Comparison of ENCODE assay signal across 20 cellular contexts in the genomic region with DNA sequence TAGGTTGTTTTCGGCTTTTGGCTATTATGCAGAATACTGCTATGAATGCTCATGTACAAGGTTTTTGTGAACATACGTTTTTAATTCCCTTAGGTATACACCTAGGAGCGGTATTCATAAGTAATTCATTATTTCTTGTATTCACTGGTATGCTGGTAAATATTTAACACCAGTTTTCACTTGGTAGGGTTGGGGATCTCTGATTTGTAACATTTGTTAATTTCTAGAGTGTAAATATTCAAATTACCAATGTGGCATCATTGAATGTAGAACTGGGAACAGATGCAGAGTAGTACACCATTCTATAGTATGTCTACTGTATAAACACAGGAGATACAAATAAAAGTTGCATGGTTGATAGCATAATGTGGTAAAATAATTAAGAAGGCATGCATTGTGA.
"Had no signal": no experiment of that assay in that cellular context is flagged by ENCODE, and none has a peak within 500 bp of the region (broad histone marks: within the 10 kb centered on the region; RNA-seq: fewer than 3 reads in every experiment).

No MANE protein-coding gene starts in this region.

- H3K4me3 Mint-ChIP-seq: activated CD4-positive, alpha-beta memory T cell treated with anti-CD3 and anti-CD28 coated beads, Interleukin-2, amount 10 ng/mL, durations not matched to agents 7 days and 5 days; activated CD4-positive, alpha-beta T cell treated with anti-CD3 and anti-CD28 coated beads, Interleukin-2, amount 10 ng/mL, durations not matched to agents 24 days and 14 days; activated naive CD8-positive, alpha-beta T cell treated with anti-CD3 and anti-CD28 coated beads, Interleukin-2, amount 50 U/mL, for 24 hours; activated T-helper 1 cell treated with anti-CD3 and anti-CD28 coated beads, Interleukin-12 subunit alpha, Interleukin-12 subunit beta, Interleukin-2, Interleukin-4 antibody, amounts not matched to agents 30 ng/mL and 10 ng/mL and 1 ng/mL, durations not matched to agents 14 hours and 24 hours and 36 hours; stimulated activated naive CD8-positive, alpha-beta T cell treated with anti-CD3 and anti-CD28 coated beads, Interleukin-15, amount 100 ng/mL, for 72 hours had no signal

- ATAC-seq: activated CD4-positive, CD25-positive, alpha-beta regulatory T cell treated with anti-CD3 and anti-CD28 coated beads, Interleukin-2, amount 50 U/mL, for 24 hours; activated naive CD8-positive, alpha-beta T cell treated with anti-CD3 and anti-CD28 coated beads, Interleukin-2, amount 50 U/mL, for 24 hours; gastrocnemius medialis; left ventricle myocardium superior; right lobe of liver; stimulated activated naive CD8-positive, alpha-beta T cell treated with anti-CD3 and anti-CD28 coated beads, Interleukin-15, amount 100 ng/mL, for 72 hours had no signal

- H3K4me1 Mint-ChIP-seq: activated CD4-positive, alpha-beta memory T cell treated with anti-CD3 and anti-CD28 coated beads, Interleukin-2, amount 10 ng/mL, durations not matched to agents 7 days and 5 days; activated CD4-positive, alpha-beta T cell treated with anti-CD3 and anti-CD28 coated beads, Interleukin-2, amount 10 ng/mL, durations not matched to agents 24 days and 14 days; activated naive CD8-positive, alpha-beta T cell treated with anti-CD3 and anti-CD28 coated beads, Interleukin-2, amount 50 U/mL, for 24 hours; stimulated activated naive CD8-positive, alpha-beta T cell treated with anti-CD3 and anti-CD28 coated beads, Interleukin-15, amount 100 ng/mL, for 72 hours had no signal

- H3K9me3 Mint-ChIP-seq: activated CD4-positive, alpha-beta memory T cell treated with anti-CD3 and anti-CD28 coated beads, Interleukin-2, amount 10 ng/mL, durations not matched to agents 7 days and 5 days; activated CD4-positive, alpha-beta T cell treated with anti-CD3 and anti-CD28 coated beads, Interleukin-2, amount 10 ng/mL, durations not matched to agents 24 days and 14 days; activated naive CD8-positive, alpha-beta T cell treated with anti-CD3 and anti-CD28 coated beads, Interleukin-2, amount 50 U/mL, for 24 hours; activated T-helper 1 cell treated with anti-CD3 and anti-CD28 coated beads, Interleukin-12 subunit alpha, Interleukin-12 subunit beta, Interleukin-2, Interleukin-4 antibody, amounts not matched to agents 30 ng/mL and 10 ng/mL and 1 ng/mL, durations not matched to agents 14 hours and 24 hours and 36 hours; stimulated activated naive CD8-positive, alpha-beta T cell treated with anti-CD3 and anti-CD28 coated beads, Interleukin-15, amount 100 ng/mL, for 72 hours had no signal

- DNase-seq: activated CD4-positive, alpha-beta memory T cell treated with anti-CD3 and anti-CD28 coated beads, Interleukin-2, amount 10 ng/mL, durations not matched to agents 7 days and 5 days; activated CD4-positive, alpha-beta T cell treated with anti-CD3 and anti-CD28 coated beads, Interleukin-2, amount 10 ng/mL, durations not matched to agents 24 days and 14 days; activated gamma-delta T cell; activated naive CD4-positive, alpha-beta T cell treated with anti-CD3 and anti-CD28 coated beads, Interleukin-2, amount 50 U/mL, for 16 hours; activated naive CD8-positive, alpha-beta T cell treated with anti-CD3 and anti-CD28 coated beads, Interleukin-2, amount 50 U/mL, for 24 hours; activated T-cell treated with anti-CD3 and anti-CD28 coated beads for 4 hours; cerebellar nuclear complex; esophagus squamous epithelium; gastrocnemius medialis; head of caudate nucleus; hypothalamus; left ventricle myocardium superior; mesenchymal stem cell; nucleus accumbens; right lobe of liver; stimulated activated CD4-positive, alpha-beta T cell treated with anti-CD3 and anti-CD28 coated beads, Interleukin-1b, Interleukin-23, amount 100 ng/mL, for 48 hours; stimulated activated naive CD8-positive, alpha-beta T cell treated with anti-CD3 and anti-CD28 coated beads, Interleukin-15, amount 100 ng/mL, for 72 hours; tibial artery had no signal

- H3K27ac Mint-ChIP-seq: activated CD4-positive, alpha-beta memory T cell treated with anti-CD3 and anti-CD28 coated beads, Interleukin-2, amount 10 ng/mL, durations not matched to agents 7 days and 5 days; activated CD4-positive, alpha-beta T cell treated with anti-CD3 and anti-CD28 coated beads, Interleukin-2, amount 10 ng/mL, durations not matched to agents 24 days and 14 days; activated naive CD8-positive, alpha-beta T cell treated with anti-CD3 and anti-CD28 coated beads, Interleukin-2, amount 50 U/mL, for 24 hours; stimulated activated naive CD8-positive, alpha-beta T cell treated with anti-CD3 and anti-CD28 coated beads, Interleukin-15, amount 100 ng/mL, for 72 hours had no signal

- H3K27me3 Mint-ChIP-seq: activated CD4-positive, alpha-beta memory T cell treated with anti-CD3 and anti-CD28 coated beads, Interleukin-2, amount 10 ng/mL, durations not matched to agents 7 days and 5 days; activated naive CD8-positive, alpha-beta T cell treated with anti-CD3 and anti-CD28 coated beads, Interleukin-2, amount 50 U/mL, for 24 hours; stimulated activated naive CD8-positive, alpha-beta T cell treated with anti-CD3 and anti-CD28 coated beads, Interleukin-15, amount 100 ng/mL, for 72 hours had no signal
